ENCODE assay signal across 24 cellular contexts in genomic region chr7:152544481-152544927, GRCh38.
DNase-seq lines count a peak whose midpoint lies in the region; ATAC-seq, FAIRE-seq and TF ChIP-seq lines count a peak whose summit lies in the region.
"Had no signal": no experiment of that assay in that cellular context is flagged by ENCODE, and none has a peak within 500 bp of the region (broad histone marks: within the 10 kb centered on the region; RNA-seq: fewer than 3 reads in every experiment).

No MANE protein-coding gene starts in this region.

- H2BK12ac ChIP-seq in H1 (ENCODE audit: low read depth, low read length), result peak overlapping the region; percentile 40; the same call in 1 of the 2 replicates

- H3K23ac ChIP-seq in H1 (ENCODE audit: insufficient read length), result no peak overlapping the region

- intact Hi-C loops in left colon (cut with DNase I, micrococcal nuclease), result no loop called here

- 0 out of 2 replicates have a peak overlapping the region, but pooled peaks have one; percentile 81 for H2BK15ac ChIP-seq in H1 (ENCODE audit: low read length)

- H3K18ac ChIP-seq in H1 (ENCODE audit: extremely low read depth, low read length), result peak overlapping the region; percentile 81

- H3K4me3 Mint-ChIP-seq in stimulated activated effector memory CD8-positive, alpha-beta T cell treated with anti-CD3 and anti-CD28 coated beads, Interleukin-12 subunit alpha, Interleukin-12 subunit beta, amount 100 ng/mL, for 72 hours, result no peak overlapping the region
- H3K4me3 Mint-ChIP-seq: activated CD4-positive, alpha-beta T cell treated with anti-CD3 and anti-CD28 coated beads, Interleukin-2, amount 10 ng/mL, durations not matched to agents 24 days and 14 days; memory B cell had no signal

- H3K79me1 ChIP-seq in H1 (ENCODE audit: low read depth, low read length), result no peaks in the 10 kb centered on the region

- TF ChIP-seq CTCF in H1 (IDR thresholded peaks at IDR 0.05; ENCODE audit: control extremely low read depth in 1 of 3, insufficient read depth in 1 of 3, low read depth in 1 of 3, low read length in 3 of 3), result no peak

- H3K4ac ChIP-seq in H1 (replicated peaks; ENCODE audit: insufficient read length, low read depth, low read length), result peak overlapping the region; percentile 94

- no peak overlapping the region for H2AFZ ChIP-seq in H1 (ENCODE audit: low read length)

- no peaks in the 10 kb centered on the region for H3K9me3 Mint-ChIP-seq in stimulated activated effector memory CD8-positive, alpha-beta T cell treated with anti-CD3 and anti-CD28 coated beads, Interleukin-12 subunit alpha, Interleukin-12 subunit beta, amount 100 ng/mL, for 72 hours
- H3K9me3 Mint-ChIP-seq: activated CD4-positive, alpha-beta T cell treated with anti-CD3 and anti-CD28 coated beads, Interleukin-2, amount 10 ng/mL, durations not matched to agents 24 days and 14 days; activated naive CD4-positive, alpha-beta T cell treated with anti-CD3 and anti-CD28 coated beads, Interleukin-2, amount 50 U/mL, for 72 hours; memory B cell had no signal

- TF ChIP-seq POLR2A in H1 (IDR thresholded peaks at IDR 0.05; ENCODE audit: control extremely low read depth in 1 of 2, low read depth in 2 of 2, low read length in 2 of 2), result no peak

- no peak overlapping the region for H3K56ac ChIP-seq in H1 (replicated peaks; ENCODE audit: insufficient read length, low read depth, low read length)

- peak overlapping the region; percentile 73; the same call in 1 of the 2 replicates for H3K27ac ChIP-seq in H1 (ENCODE audit: low read depth, low read length)
- H3K27ac ChIP-seq: BLaER1, breast epithelium, left lung, tibial nerve had no signal

- H4K20me1 ChIP-seq in H1 (replicated peaks in 1 of 2; ENCODE audit: control insufficient read depth in 1 of 2, insufficient read depth in 2 of 2, low read length in 2 of 2), result no peaks in the 10 kb centered on the region
- H4K20me1 ChIP-seq: BLaER1 had no signal

- no peaks in the 10 kb centered on the region for H3K23me2 ChIP-seq in H1 (ENCODE audit: low read depth, low read length)

- TF ChIP-seq RAD21 in H1 (IDR thresholded peaks at IDR 0.05 in 1 of 2, conservative IDR thresholded peaks at IDR 0.05 in 1 of 2; ENCODE audit: low read depth in 2 of 2, low read length in 2 of 2), result no peak

- H3K36me3 ChIP-seq in ES-I3 (ENCODE audit: insufficient read depth, low read length) (no peaks in the 10 kb centered on the region), H1 (ENCODE audit: control insufficient read depth in 2 of 4, insufficient read depth in 4 of 4, low read length in 3 of 4) (no peaks in the 10 kb centered on the region)
- H3K36me3 ChIP-seq: BLaER1, breast epithelium, left lung, tibial nerve had no signal

- CTCF ChIA-PET in H1 (lab: Charles Lee; ENCODE audit: partially characterized antibody), result interaction anchor here (1.1 to 1.2 kb wide), 2 partner anchors 24 to 162 kb away, joined by 3 to 4 read pairs; no protein-coding TSS in a partner anchor

- H3K4me1 ChIP-seq in ES-I3 (ENCODE audit: insufficient read depth, low read length) (no peaks in the 10 kb centered on the region), H1 (replicated peaks in 1 of 4; ENCODE audit: control insufficient read depth in 3 of 4, insufficient read depth in 4 of 4, low read length in 3 of 4) (peaks cover 4 to 12% (median 5%) of the 10 kb centered on the region in 4 experiments)
- H3K4me1 ChIP-seq: breast epithelium, left lung, tibial nerve had no signal

- peak; percentile 60 for DNase-seq in HuH-7 (ENCODE audit: low spot score)
- peak; percentile 38 to 58 for DNase-seq in H1 (ENCODE audit: low read depth in 1 of 2, low spot score in 2 of 2)
- DNase-seq in left colon, result no peak
- no peak for DNase-seq in stimulated activated effector memory CD8-positive, alpha-beta T cell treated with anti-CD3 and anti-CD28 coated beads, Interleukin-12 subunit alpha, Interleukin-12 subunit beta, amount 100 ng/mL, for 72 hours (ENCODE audit: low spot score in 2 of 2)
- no peak for DNase-seq in H4 (ENCODE audit: low spot score)
- DNase-seq: activated CD4-positive, alpha-beta T cell treated with anti-CD3 and anti-CD28 coated beads, Interleukin-2, amount 10 ng/mL, durations not matched to agents 24 days and 14 days; HCEC 1CT; left lung; NCI-H1436 treated with DMSO at 0.1 percent for 48 hours; NCI-H82; SIG-M5; stimulated activated CD4-positive, alpha-beta T cell treated with anti-CD3 and anti-CD28 coated beads, Interleukin-4, amount 100 ng/mL, for 1 hour had no signal

- peak overlapping the region; percentile 38 for H4K5ac ChIP-seq in H1 (ENCODE audit: insufficient read length, low read depth, low read length)

- H3K4me2 ChIP-seq in H1 (ENCODE audit: insufficient read depth in 1 of 2, low read depth in 2 of 2, low read length in 2 of 2), result peak overlapping the region; percentile 65 to 84
- H3K4me2 ChIP-seq: BLaER1 had no signal

- no peak for TF ChIP-seq EP300 in H1 (IDR thresholded peaks at IDR 0.05; ENCODE audit: borderline replicate concordance in 1 of 2, low read depth in 2 of 2, low read length in 2 of 2)

- 0 out of 2 replicates have a peak overlapping the region, but pooled peaks have one; percentile 24 for H2AK5ac ChIP-seq in H1 (ENCODE audit: low read depth, low read length)

- H3K36me3 Mint-ChIP-seq in stimulated activated effector memory CD8-positive, alpha-beta T cell treated with anti-CD3 and anti-CD28 coated beads, Interleukin-12 subunit alpha, Interleukin-12 subunit beta, amount 100 ng/mL, for 72 hours, result no peaks in the 10 kb centered on the region
- H3K36me3 Mint-ChIP-seq: activated naive CD4-positive, alpha-beta T cell treated with anti-CD3 and anti-CD28 coated beads, Interleukin-2, amount 50 U/mL, for 72 hours; memory B cell had no signal

- no peaks in the 10 kb centered on the region for H3K4me1 Mint-ChIP-seq in stimulated activated effector memory CD8-positive, alpha-beta T cell treated with anti-CD3 and anti-CD28 coated beads, Interleukin-12 subunit alpha, Interleukin-12 subunit beta, amount 100 ng/mL, for 72 hours
- H3K4me1 Mint-ChIP-seq: activated CD4-positive, alpha-beta T cell treated with anti-CD3 and anti-CD28 coated beads, Interleukin-2, amount 10 ng/mL, durations not matched to agents 24 days and 14 days; memory B cell had no signal

- H2BK20ac ChIP-seq in H1 (ENCODE audit: low read length), result 0 out of 2 replicates have a peak overlapping the region, but pooled peaks have one; percentile 90

- H2BK5ac ChIP-seq in H1 (ENCODE audit: low read depth, low read length), result peak overlapping the region; percentile 87; the same call in 1 of the 2 replicates

- H4K91ac ChIP-seq in H1 (replicated peaks; ENCODE audit: insufficient read length, low read length), result peak overlapping the region; percentile 97

- 13% methylated on average over 21 of the region's 21 CpGs; no CpG with 5 or more reads in 1 of the 2 experiments for WGBS in H1 (ENCODE audit: extremely low coverage in 1 of 2, insufficient coverage in 1 of 2, insufficient read length in 1 of 2, insufficient replicate concordance in 2 of 2, low coverage in 1 of 2, low lambda C conversion rate in 2 of 2, missing lambda C conversion rate in 1 of 2), 2 experiments

- FAIRE-seq in H1 (lab: Jason Lieb, UNC), result peak; percentile 65
- FAIRE-seq: frontal cortex, GM12892, RCC 7860 had no signal

- H3K27ac Mint-ChIP-seq in stimulated activated effector memory CD8-positive, alpha-beta T cell treated with anti-CD3 and anti-CD28 coated beads, Interleukin-12 subunit alpha, Interleukin-12 subunit beta, amount 100 ng/mL, for 72 hours, result no peak overlapping the region
- H3K27ac Mint-ChIP-seq: activated CD4-positive, alpha-beta T cell treated with anti-CD3 and anti-CD28 coated beads, Interleukin-2, amount 10 ng/mL, durations not matched to agents 24 days and 14 days; activated naive CD4-positive, alpha-beta T cell treated with anti-CD3 and anti-CD28 coated beads, Interleukin-2, amount 50 U/mL, for 72 hours; memory B cell had no signal

- H3K9ac ChIP-seq in ES-I3 (ENCODE audit: low read depth, low read length), result peak overlapping the region; percentile 12; the same call in 1 of the 2 replicates
- H3K9ac ChIP-seq in H1 (replicated peaks in 1 of 4; ENCODE audit: extremely low read depth in 1 of 4, low read depth in 3 of 4, low read length in 3 of 4), result peak overlapping the region in 2 of 4 experiments; percentile 37 to 38; a peak in 4 of 7 replicates
- H3K9ac ChIP-seq: BLaER1 had no signal

- POLR2A ChIA-PET in H1 (lab: Charles Lee; ENCODE audit: partially characterized antibody), result interaction anchor here (0.9 to 1.9 kb wide), 6 partner anchors 9 to 98 kb away, joined by 3 to 10 read pairs (median 4); no protein-coding TSS in a partner anchor

- H3K4me3 ChIP-seq in H1 (ENCODE audit: extremely low read depth in 1 of 4, insufficient read depth in 2 of 4, low read depth in 3 of 4, low read length in 4 of 4), result peak overlapping the region in 1 of 4 experiments; percentile 48; a peak in 3 of 8 replicates
- H3K4me3 ChIP-seq: BLaER1, breast epithelium, left lung, tibial nerve had no signal

- H2BK120ac ChIP-seq in H1 (replicated peaks; ENCODE audit: low read depth, low read length), result peak overlapping the region; percentile 55

- ATAC-seq in left colon (peak; percentile 46), HG02571 (IDR thresholded peaks at IDR 0.05; ENCODE audit: unreplicated experiment) (no peak), HG03520 (IDR thresholded peaks at IDR 0.05; ENCODE audit: unreplicated experiment) (no peak)
- no peak for ATAC-seq in stimulated activated effector memory CD8-positive, alpha-beta T cell treated with anti-CD3 and anti-CD28 coated beads, Interleukin-12 subunit alpha, Interleukin-12 subunit beta, amount 100 ng/mL, for 72 hours
- ATAC-seq: activated naive CD4-positive, alpha-beta T cell treated with anti-CD3 and anti-CD28 coated beads, Interleukin-2, amount 50 U/mL, for 72 hours; left lung; sciatic nerve had no signal

- H3K27me3 ChIP-seq in H1 (replicated peaks in 1 of 4; ENCODE audit: control insufficient read depth in 3 of 4, extremely low read depth in 1 of 4, insufficient read depth in 3 of 4, low read length in 3 of 4), result no peaks in the 10 kb centered on the region
- H3K27me3 ChIP-seq: BLaER1, breast epithelium, left lung, tibial nerve had no signal

- H3K79me2 ChIP-seq in H1 (ENCODE audit: control insufficient read depth in 1 of 2, insufficient read depth in 2 of 2, low read length in 2 of 2), result no peaks in the 10 kb centered on the region

- peak overlapping the region; percentile 73 for H4K8ac ChIP-seq in H1 (ENCODE audit: extremely low read depth, insufficient read depth, low read length)

- H3K9me3 ChIP-seq in ES-I3 (ENCODE audit: control insufficient read depth, insufficient read depth, low read length) (no peaks in the 10 kb centered on the region), H1 (ENCODE audit: insufficient read depth in 2 of 2, low read depth in 1 of 2, low read length in 1 of 2) (peaks cover 0 to 5% of the 10 kb centered on the region in 2 experiments; a peak in 1 of 4 replicates)
- H3K9me3 ChIP-seq: breast epithelium, left lung, tibial nerve had no signal

- no peak overlapping the region for H3K14ac ChIP-seq in H1 (ENCODE audit: insufficient read length)

TF ChIP-seq in H1, 55 proteins besides CTCF, POLR2A, EP300 and RAD21 (continues in another document):
- TF ChIP-seq ATF3 (IDR thresholded peaks at IDR 0.05; ENCODE audit: insufficient read depth, low read depth, low read length) (no peak), TBP (IDR thresholded peaks at IDR 0.05; ENCODE audit: low read depth, low read length) (peak; percentile 60)

Comparison
In these comparisons a context has a peak if more than half of its experiments do, and no peak if none do; other contexts are left out.
1. DNase-seq: peak in HuH-7 (single experiment) and H1 (2 of 2); none in left colon (0 of 2), stimulated activated effector memory CD8-positive, alpha-beta T cell treated with anti-CD3 and anti-CD28 coated beads, Interleukin-12 subunit alpha, Interleukin-12 subunit beta, amount 100 ng/mL, for 72 hours (0 of 2) and H4 (single experiment).